ENCODE assay signal across 9 cellular contexts in genomic region chr16:11682655-11683096, GRCh38. TPM values are rescaled to one million over a fixed set of nuclear protein-coding genes. Genes with fewer than 3 reads are reported as not detected.
A peak's percentile ranks its signal among the peaks of the same experiment; 100 is the strongest.
DNase-seq lines count a peak whose midpoint lies in the region; ATAC-seq and TF ChIP-seq lines count a peak whose summit lies in the region.
"Had no signal": no experiment of that assay in that cellular context is flagged by ENCODE, and none has a peak within 500 bp of the region (broad histone marks: within the 10 kb centered on the region; RNA-seq: fewer than 3 reads in every experiment).

No MANE protein-coding gene starts in this region.

- no peak overlapping the region for H3K4me3 Mint-ChIP-seq in CD8-positive, alpha-beta memory T cell
- no peak overlapping the region for H3K4me3 Mint-ChIP-seq in activated CD4-positive, alpha-beta memory T cell treated with anti-CD3 and anti-CD28 coated beads, Interleukin-2, amount 10 ng/mL, durations not matched to agents 7 days and 5 days
- H3K4me3 Mint-ChIP-seq in type B pancreatic cell: no peak overlapping the region

- H3K27ac ChIP-seq in CD8-positive, alpha-beta memory T cell (ENCODE audit: low read depth, low read length): no peak overlapping the region
- H3K27ac ChIP-seq in HEK293 (ENCODE audit: extremely low read depth, low read depth, low read length) (no peak overlapping the region), muscle layer of duodenum (ENCODE audit: low read length) (peak overlapping the region; percentile 41), WERI-Rb-1 (no peak overlapping the region), substantia nigra (ENCODE audit: low read depth, low read length, poor library complexity, severe bottlenecking) (no peak overlapping the region)

- peaks cover 52% of the 10 kb centered on the region for H3K36me3 ChIP-seq in CD8-positive, alpha-beta memory T cell (ENCODE audit: insufficient read depth, low read length)
- H3K36me3 ChIP-seq in HEK293 (ENCODE audit: control insufficient read depth in 2 of 2, insufficient read depth in 1 of 2, low read length in 2 of 2) (peaks cover 16 to 94% of the 10 kb centered on the region in 2 experiments), muscle layer of duodenum (ENCODE audit: control insufficient read depth in 1 of 2, insufficient read depth in 2 of 2, low read length in 2 of 2) (peaks cover 45 to 53% of the 10 kb centered on the region in 2 donors), WERI-Rb-1 (peaks cover 100% of the 10 kb centered on the region)

- no peaks in the 10 kb centered on the region for H3K9me3 Mint-ChIP-seq in CD8-positive, alpha-beta memory T cell
- no peaks in the 10 kb centered on the region for H3K9me3 Mint-ChIP-seq in activated CD4-positive, alpha-beta memory T cell treated with anti-CD3 and anti-CD28 coated beads, Interleukin-2, amount 10 ng/mL, durations not matched to agents 7 days and 5 days
- no peaks in the 10 kb centered on the region for H3K9me3 Mint-ChIP-seq in type B pancreatic cell

- H3K4me1 ChIP-seq in CD8-positive, alpha-beta memory T cell (ENCODE audit: insufficient read depth, low read length): peaks cover 24% of the 10 kb centered on the region
- H3K4me1 ChIP-seq in HEK293 (ENCODE audit: control insufficient read depth, insufficient read depth, low read length) (no peaks in the 10 kb centered on the region), muscle layer of duodenum (ENCODE audit: control insufficient read depth in 1 of 2, insufficient read depth in 2 of 2, low read length in 2 of 2) (peaks cover 21 to 33% of the 10 kb centered on the region in 2 donors)

- H3K4me3 ChIP-seq in CD8-positive, alpha-beta memory T cell (ENCODE audit: low read length): no peak overlapping the region
- H3K4me3 ChIP-seq in HEK293 (ENCODE audit: low read depth, low read length): no peak overlapping the region
- no peak overlapping the region for H3K4me3 ChIP-seq in muscle layer of duodenum (ENCODE audit: low read depth in 1 of 2, low read length in 2 of 2)
- no peak overlapping the region for H3K4me3 ChIP-seq in WERI-Rb-1 (ENCODE audit: low read depth, low read length)
- H3K4me3 ChIP-seq: skin epidermis had no signal

- peaks cover 27 to 52% (median 33%) of the 10 kb centered on the region in 3 donors for H3K4me1 Mint-ChIP-seq in CD8-positive, alpha-beta memory T cell
- H3K4me1 Mint-ChIP-seq in activated CD4-positive, alpha-beta memory T cell treated with anti-CD3 and anti-CD28 coated beads, Interleukin-2, amount 10 ng/mL, durations not matched to agents 7 days and 5 days: peaks cover 62% of the 10 kb centered on the region
- H3K4me1 Mint-ChIP-seq in type B pancreatic cell (ENCODE audit: unreplicated experiment): peaks cover 2% of the 10 kb centered on the region

- no peaks in the 10 kb centered on the region for H3K9me3 ChIP-seq in CD8-positive, alpha-beta memory T cell (ENCODE audit: low read length)
- H3K9me3 ChIP-seq in HEK293 (ENCODE audit: control insufficient read depth, insufficient read depth, low read depth, low read length) (no peaks in the 10 kb centered on the region), muscle layer of duodenum (ENCODE audit: control insufficient read depth in 1 of 2, low read length in 2 of 2) (no peaks in the 10 kb centered on the region), WERI-Rb-1 (ENCODE audit: severe bottlenecking) (no peaks in the 10 kb centered on the region)

- CTCF ChIA-PET in CD8-positive, alpha-beta memory T cell (lab: Charles Lee): no interaction called here
- CTCF ChIA-PET in HEK293 (lab: Yijun Ruan, JAX): interaction anchor here (1.5 kb wide), 1 partner anchor 33 kb away, joined by 3 read pairs; no protein-coding TSS in a partner anchor
- CTCF ChIA-PET in activated CD4-positive, alpha-beta memory T cell treated with anti-CD3 and anti-CD28 coated beads, Interleukin-2, amount 10 ng/mL, durations not matched to agents 7 days and 5 days (lab: Charles Lee): interaction anchor here (1.1 kb wide), 1 partner anchor 151 kb away, joined by 3 read pairs; no protein-coding TSS in a partner anchor

- H3K27me3 ChIP-seq in CD8-positive, alpha-beta memory T cell (ENCODE audit: insufficient read depth, low read length, poor library complexity, severe bottlenecking): no peaks in the 10 kb centered on the region
- H3K27me3 ChIP-seq in muscle layer of duodenum (ENCODE audit: low read depth, low read length) (no peaks in the 10 kb centered on the region), WERI-Rb-1 (ENCODE audit: insufficient read depth, low read depth, severe bottlenecking) (no peaks in the 10 kb centered on the region)

- peaks cover 16 to 94% (median 33%) of the 10 kb centered on the region in 3 donors for H3K36me3 Mint-ChIP-seq in CD8-positive, alpha-beta memory T cell
- H3K36me3 Mint-ChIP-seq in activated CD4-positive, alpha-beta memory T cell treated with anti-CD3 and anti-CD28 coated beads, Interleukin-2, amount 10 ng/mL, durations not matched to agents 7 days and 5 days (ENCODE audit: low read depth): peaks cover 82% of the 10 kb centered on the region
- H3K36me3 Mint-ChIP-seq in type B pancreatic cell: peaks cover 18% of the 10 kb centered on the region

- POLR2A ChIA-PET in CD8-positive, alpha-beta memory T cell (lab: Charles Lee): no interaction called here
- POLR2A ChIA-PET in HEK293 (lab: Yijun Ruan, JAX): no interaction called here
- POLR2A ChIA-PET in activated CD4-positive, alpha-beta memory T cell treated with anti-CD3 and anti-CD28 coated beads, Interleukin-2, amount 10 ng/mL, durations not matched to agents 7 days and 5 days (lab: Charles Lee): no interaction called here

- no peak for DNase-seq in CD8-positive, alpha-beta memory T cell
- no peak for DNase-seq in activated CD4-positive, alpha-beta memory T cell treated with anti-CD3 and anti-CD28 coated beads, Interleukin-2, amount 10 ng/mL, durations not matched to agents 7 days and 5 days
- DNase-seq in WERI-Rb-1: no peak
- DNase-seq in type B pancreatic cell (ENCODE audit: extremely low spot score, unreplicated experiment): no peak
- no peak for DNase-seq in substantia nigra (lab: John Stamatoyannopoulos, UW)

- no peak for TF ChIP-seq CTCF in HEK293 (tag by site-specific recombination; IDR thresholded peaks at IDR 0.05)
- TF ChIP-seq CTCF in WERI-Rb-1 (IDR thresholded peaks at IDR 0.05; ENCODE audit: low read depth, low read length): no peak
- no peak for TF ChIP-seq CTCF in type B pancreatic cell (conservative IDR thresholded peaks at IDR 0.05)

- H3K27ac Mint-ChIP-seq in CD8-positive, alpha-beta memory T cell: peak overlapping the region in 6 of 8 donors; percentile 2 to 54 (median 29)
- peak overlapping the region; percentile 49 for H3K27ac Mint-ChIP-seq in activated CD4-positive, alpha-beta memory T cell treated with anti-CD3 and anti-CD28 coated beads, Interleukin-2, amount 10 ng/mL, durations not matched to agents 7 days and 5 days
- no peak overlapping the region for H3K27ac Mint-ChIP-seq in type B pancreatic cell

- no peaks in the 10 kb centered on the region for H3K27me3 Mint-ChIP-seq in CD8-positive, alpha-beta memory T cell
- no peaks in the 10 kb centered on the region for H3K27me3 Mint-ChIP-seq in activated CD4-positive, alpha-beta memory T cell treated with anti-CD3 and anti-CD28 coated beads, Interleukin-2, amount 10 ng/mL, durations not matched to agents 7 days and 5 days
- H3K27me3 Mint-ChIP-seq in type B pancreatic cell: no peaks in the 10 kb centered on the region

- no peak for ATAC-seq in GM21515 (IDR thresholded peaks at IDR 0.05; ENCODE audit: unreplicated experiment)

TF ChIP-seq in HEK293, 187 proteins besides CTCF, POLR2A, EP300 and RAD21 (continues in another document):
- TF ChIP-seq, protein P1, sequence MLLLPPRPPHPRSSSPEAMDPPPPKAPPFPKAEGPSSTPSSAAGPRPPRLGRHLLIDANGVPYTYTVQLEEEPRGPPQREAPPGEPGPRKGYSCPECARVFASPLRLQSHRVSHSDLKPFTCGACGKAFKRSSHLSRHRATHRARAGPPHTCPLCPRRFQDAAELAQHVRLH (tag by site-specific recombination; IDR thresholded peaks at IDR 0.05): no peak
- TF ChIP-seq ZNF140 (tag by site-specific recombination; IDR thresholded peaks at IDR 0.05) (no peak), BCL6B (tag by site-specific recombination; IDR thresholded peaks at IDR 0.05) (peak; percentile 92), ZNF184 (tag by site-specific recombination; IDR thresholded peaks at IDR 0.05) (0 out of 2 replicates have a peak, but pooled peaks have one; percentile 33), ZNF664 (tag by site-specific recombination; IDR thresholded peaks at IDR 0.05) (peak; percentile 29; the same call in 1 of the 2 replicates), ZNF629 (tag by site-specific recombination; IDR thresholded peaks at IDR 0.05) (peak; percentile 75), SP7 (tag by site-specific recombination; IDR thresholded peaks at IDR 0.05) (peak; percentile 53), ZEB2 (tag by site-specific recombination; IDR thresholded peaks at IDR 0.05) (peak; percentile 59; the same call in 1 of the 2 replicates), SALL2 (tag by site-specific recombination; IDR thresholded peaks at IDR 0.05; ENCODE audit: borderline replicate concordance) (no peak), WT1 (tag by site-specific recombination; IDR thresholded peaks at IDR 0.05) (peak; percentile 62)

RNA-seq across cellular contexts. Expression of gene SNN, which starts 14.4 kb away (rescaled TPM):
- total RNA-seq in CD8-positive, alpha-beta memory T cell: 1 to 10 TPM; 5.8 to 6.0 TPM
- polyA plus RNA-seq in CD8-positive, alpha-beta memory T cell: 10.6 TPM
- total RNA-seq in activated CD4-positive, alpha-beta memory T cell treated with anti-CD3 and anti-CD28 coated beads, Interleukin-2, amount 10 ng/mL, durations not matched to agents 7 days and 5 days: 1 to 10 TPM; 6.2 to 7.3 TPM
- total RNA-seq in type B pancreatic cell (ENCODE audit: low replicate concordance): 23.8 and 44.0 TPM in 2 replicates

RNA-seq across cellular contexts. Expression of gene TXNDC11, which starts 60.0 kb away (rescaled TPM):
- total RNA-seq in CD8-positive, alpha-beta memory T cell: 10 to 100 TPM; 32.8 to 38.8 TPM
- polyA plus RNA-seq in CD8-positive, alpha-beta memory T cell: 57.8 TPM
- 10 to 100 TPM; 45.3 to 46.6 TPM for total RNA-seq in activated CD4-positive, alpha-beta memory T cell treated with anti-CD3 and anti-CD28 coated beads, Interleukin-2, amount 10 ng/mL, durations not matched to agents 7 days and 5 days
- 26.7 and 39.0 TPM in 2 replicates for total RNA-seq in type B pancreatic cell (ENCODE audit: low replicate concordance)
